In genomic region chr7:32670105-32670504, GRCh38 we compare ENCODE assay signal across 1 cellular context.
TF ChIP-seq lines count a peak whose summit lies in the region.

No MANE protein-coding gene starts in this region.

TF ChIP-seq in GM12878, 131 proteins besides CTCF, POLR2A, EP300 and RAD21 (continued from another document):
- TF ChIP-seq BCLAF1 (IDR thresholded peaks at IDR 0.05) (no peak), RCOR1 (conservative IDR thresholded peaks at IDR 0.05; ENCODE audit: low read depth, low read length) (no peak), PAX8 (IDR thresholded peaks at IDR 0.05) (no peak), SPI1 (IDR thresholded peaks at IDR 0.05; ENCODE audit: borderline replicate concordance, insufficient read depth, low read depth, low read length) (no peak)
